Comparison of ENCODE assay signal across 8 cellular contexts in genomic region chr10:86522385-86522855, GRCh38. TPM values are rescaled to one million over a fixed set of nuclear protein-coding genes. Genes with fewer than 3 reads are reported as not detected.
DNase-seq lines count a peak whose midpoint lies in the region; ATAC-seq and TF ChIP-seq lines count a peak whose summit lies in the region.

No MANE protein-coding gene starts in this region.

- TF ChIP-seq CTCF in GM12873 (IDR thresholded peaks at IDR 0.05; ENCODE audit: insufficient read depth, low read depth, low read length, missing control alignments) (peak; percentile 5), NB4 (IDR thresholded peaks at IDR 0.05; ENCODE audit: low read depth, low read length) (no peak)

- peak overlapping the region; percentile 81 to 94 (median 91) for H3K27ac Mint-ChIP-seq in naive thymus-derived CD8-positive, alpha-beta T cell

- peak in 1 of 2 donors; percentile 1 for ATAC-seq in naive thymus-derived CD8-positive, alpha-beta T cell
- no peak for ATAC-seq in GM18517 (IDR thresholded peaks at IDR 0.05; ENCODE audit: unreplicated experiment)

- H3K9me3 Mint-ChIP-seq in naive thymus-derived CD8-positive, alpha-beta T cell, result no peaks in the 10 kb centered on the region

- no peaks in the 10 kb centered on the region for H3K27me3 Mint-ChIP-seq in naive thymus-derived CD8-positive, alpha-beta T cell

- peak overlapping the region; percentile 56 for H3K27ac ChIP-seq in cingulate gyrus (ENCODE audit: low read depth, low read length)

- TF ChIP-seq POLR2A in NB4 (IDR thresholded peaks at IDR 0.05; ENCODE audit: extremely low read depth, insufficient read length), result no peak

- no peak for DNase-seq in NB4 (ENCODE audit: low read depth)
- DNase-seq in naive thymus-derived CD8-positive, alpha-beta T cell, result no peak
- DNase-seq in COR-L47 (lab: John Stamatoyannopoulos, UW), result no peak
- no peak for DNase-seq in NCI-H526 (lab: John Stamatoyannopoulos, UW)
- no peak for DNase-seq in inferior parietal cortex (ENCODE audit: extremely low spot score)

- H3K4me3 Mint-ChIP-seq in naive thymus-derived CD8-positive, alpha-beta T cell, result peak overlapping the region; percentile 87 to 97 (median 95)

- POLR2A ChIA-PET in naive thymus-derived CD8-positive, alpha-beta T cell (lab: Charles Lee), result interaction anchor here (1.1 to 3.5 kb wide), 6 partner anchors 14 to 121 kb away, joined by 3 to 24 read pairs (median 8); no protein-coding TSS in a partner anchor

- peaks cover 0 to 18% (median 5%) of the 10 kb centered on the region in 3 donors for H3K36me3 Mint-ChIP-seq in naive thymus-derived CD8-positive, alpha-beta T cell

- peaks cover 23 to 69% (median 57%) of the 10 kb centered on the region in 4 donors for H3K4me1 Mint-ChIP-seq in naive thymus-derived CD8-positive, alpha-beta T cell

- H3K4me3 ChIP-seq in NB4 (ENCODE audit: low read depth, low read length), result peak overlapping the region; percentile 87

RNA-seq across cellular contexts. Expression of gene WAPL, which starts 0.8 kb away (rescaled TPM):
- 10 to 100 TPM; 66.5 to 67.3 TPM for total RNA-seq in naive thymus-derived CD8-positive, alpha-beta T cell
- polyA plus RNA-seq in naive thymus-derived CD8-positive, alpha-beta T cell, result 10 to 100 TPM; 37.0 to 42.1 (median 38.6) TPM
